ENCODE assay signal across 1 cellular context in genomic region chr1:28766532-28767183, GRCh38.
TF ChIP-seq lines count a peak whose summit lies in the region.

No MANE protein-coding gene starts in this region.

TF ChIP-seq in HEK293, 187 proteins besides CTCF, POLR2A, EP300 and RAD21 (continued from another document):
- TF ChIP-seq ZNF354C (tag by site-specific recombination; IDR thresholded peaks at IDR 0.05; ENCODE audit: borderline replicate concordance, low read depth) (no peak), ZNF239 (tag by site-specific recombination; IDR thresholded peaks at IDR 0.05) (no peak), ZNF394 (tag by site-specific recombination; IDR thresholded peaks at IDR 0.05; ENCODE audit: borderline replicate concordance) (no peak), ZNF362 (tag by site-specific recombination; IDR thresholded peaks at IDR 0.05) (0 out of 2 replicates have a peak, but pooled peaks have one; percentile 65), ZNF692 (tag by site-specific recombination; IDR thresholded peaks at IDR 0.05) (no peak), ZNF639 (tag by site-specific recombination; IDR thresholded peaks at IDR 0.05) (no peak), GLIS2 (tag by site-specific recombination; IDR thresholded peaks at IDR 0.05) (peak; percentile 45)
